In the genomic region with DNA sequence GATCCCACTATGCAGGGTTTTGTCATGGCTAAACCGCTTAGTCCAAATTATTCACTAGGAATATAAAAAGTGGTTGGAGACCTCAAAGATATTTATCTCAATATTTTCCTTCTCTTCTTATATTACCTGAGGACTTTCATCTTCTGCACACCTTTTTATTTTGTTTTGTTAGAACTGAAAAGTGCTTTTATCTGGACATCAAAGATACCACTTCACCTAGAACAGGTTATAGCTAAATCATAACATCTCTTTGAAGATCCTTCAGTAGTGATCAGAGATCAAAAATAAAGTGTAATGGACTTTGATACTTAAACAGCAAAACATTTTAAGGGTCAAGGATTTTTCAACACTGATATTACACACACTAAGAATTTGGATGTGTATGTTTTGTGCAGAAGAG, we compare ENCODE assay signal across 22 cellular contexts.
"Had no signal": no experiment of that assay in that cellular context is flagged by ENCODE, and none has a peak within 500 bp of the region (broad histone marks: within the 10 kb centered on the region; RNA-seq: fewer than 3 reads in every experiment).

No MANE protein-coding gene starts in this region.

- DNase-seq: activated effector memory CD4-positive, alpha-beta T cell treated with anti-CD3 and anti-CD28 coated beads, Interleukin-2, amount 50 U/mL, for 16 hours; activated effector memory CD4-positive, alpha-beta T cell treated with Interleukin-2 at 50 U/mL for 16 hours; activated gamma-delta T cell; activated gamma-delta T cell treated with Interleukin-2 at 50 U/mL for 16 hours; activated naive CD4-positive, alpha-beta T cell; activated naive CD4-positive, alpha-beta T cell treated with anti-CD3 and anti-CD28 coated beads for 36 hours; activated naive CD4-positive, alpha-beta T cell treated with anti-CD3 and anti-CD28 coated beads, Interleukin-2, amount 10 ng/mL, durations not matched to agents 7 days and 5 days; activated naive CD4-positive, alpha-beta T cell treated with anti-CD3 and anti-CD28 coated beads, Interleukin-2, amount 50 U/mL, for 16 hours; activated naive CD4-positive, alpha-beta T cell treated with Interleukin-2 at 50 U/mL for 16 hours; activated naive CD8-positive, alpha-beta T cell treated with anti-CD3 and anti-CD28 coated beads for 36 hours; activated naive CD8-positive, alpha-beta T cell treated with anti-CD3 and anti-CD28 coated beads, Interleukin-2, amount 10 ng/mL, durations not matched to agents 7 days and 5 days; activated naive CD8-positive, alpha-beta T cell treated with anti-CD3 and anti-CD28 coated beads, Interleukin-2, amount 50 U/mL, for 24 hours; activated T-cell treated with anti-CD3 and anti-CD28 coated beads, Interleukin-2, amount 50 U/mL, for 4 hours; activated T-cell treated with anti-CD3 and anti-CD28 coated beads, Interleukin-2, amount 50 U/mL, for 48 hours; activated T-cell treated with anti-CD3 and anti-CD28 coated beads, Interleukin-2, amount 50 U/mL, for 72 hours; adrenal gland; amniotic stem cell; aorta; body of pancreas; brain microvascular endothelial cell; central memory CD4-positive, alpha-beta T cell; cerebellar nuclear complex had no signal
